In genomic region chrX:136865270-136866168, GRCh38 we compare ENCODE assay signal across 2 cellular contexts.
TF ChIP-seq lines count a peak whose summit lies in the region.

No MANE protein-coding gene starts in this region.

TF ChIP-seq in HepG2, 621 proteins besides CTCF, POLR2A, EP300 and RAD21:
- TF ChIP-seq KAT2B (IDR thresholded peaks at IDR 0.05; ENCODE audit: borderline replicate concordance, low read depth, low read length) (0 out of 2 replicates have a peak, but pooled peaks have one; percentile 19), ATF7-NPFF (CRISPR knock-in tag; IDR thresholded peaks at IDR 0.05; ENCODE audit: low read depth) (no peak)

TF ChIP-seq in K562, 482 proteins besides CTCF, POLR2A, EP300 and RAD21:
- no peak for TF ChIP-seq IFI16 (CRISPR knock-in tag; IDR thresholded peaks at IDR 0.05)
- TF ChIP-seq POLR2G (IDR thresholded peaks at IDR 0.05; ENCODE audit: low read depth, low read length), result 0 out of 2 replicates have a peak, but pooled peaks have one; percentile 10
- TF ChIP-seq ZNF311 (CRISPR knock-in tag; IDR thresholded peaks at IDR 0.05), result no peak
